Comparison of ENCODE assay signal across 8 cellular contexts in genomic region chr18:63320041-63320689, GRCh38. TPM values are rescaled to one million over a fixed set of nuclear protein-coding genes. Genes with fewer than 3 reads are reported as not detected.
A peak's percentile ranks its signal among the peaks of the same experiment; 100 is the strongest.
DNase-seq lines count a peak whose midpoint lies in the region; TF ChIP-seq lines count a peak whose summit lies in the region.

No MANE protein-coding gene starts in this region.

- under 1% methylated on average over 93 of the region's 94 CpGs for WGBS in thymus

- peak overlapping the region; percentile 76; the same call in 1 of the 2 replicates for H3K9ac ChIP-seq in ES-I3 (ENCODE audit: low read depth, low read length)

- H3K4me1 Mint-ChIP-seq in activated naive CD4-positive, alpha-beta T cell treated with anti-CD3 and anti-CD28 coated beads, Interleukin-2, amount 10 ng/mL, durations not matched to agents 7 days and 5 days: peaks cover 25% of the 10 kb centered on the region
- peaks cover 28% of the 10 kb centered on the region for H3K4me1 Mint-ChIP-seq in osteocyte (ENCODE audit: unreplicated experiment)

- peaks cover 34% of the 10 kb centered on the region for H3K36me3 Mint-ChIP-seq in activated naive CD4-positive, alpha-beta T cell treated with anti-CD3 and anti-CD28 coated beads, Interleukin-2, amount 10 ng/mL, durations not matched to agents 7 days and 5 days
- no peaks in the 10 kb centered on the region for H3K36me3 Mint-ChIP-seq in osteocyte (ENCODE audit: unreplicated experiment)

- H3K27me3 Mint-ChIP-seq in activated naive CD4-positive, alpha-beta T cell treated with anti-CD3 and anti-CD28 coated beads, Interleukin-2, amount 10 ng/mL, durations not matched to agents 7 days and 5 days: peaks cover 4% of the 10 kb centered on the region
- peaks cover 2% of the 10 kb centered on the region for H3K27me3 Mint-ChIP-seq in osteocyte (ENCODE audit: unreplicated experiment)

- H3K27ac ChIP-seq in thymus (ENCODE audit: low read depth): peak overlapping the region; percentile 81

- peak; percentile 25 for TF ChIP-seq CTCF in osteocyte (IDR thresholded peaks at IDR 0.05)

- H3K27me3 ChIP-seq in H7 (ENCODE audit: control insufficient read depth, insufficient read depth, low read length): peaks cover 28% of the 10 kb centered on the region
- no peaks in the 10 kb centered on the region for H3K27me3 ChIP-seq in thymus (ENCODE audit: control insufficient read depth, insufficient read depth)

- DNase-seq in H7 (peak; percentile 89), LoVo (ENCODE audit: low spot score) (peak; percentile 74), SK-N-DZ (ENCODE audit: low spot score) (peak; percentile 77), glomerular visceral epithelial cell (ENCODE audit: extremely low spot score) (peak; percentile 85), osteocyte (ENCODE audit: extremely low spot score, unreplicated experiment) (peak; percentile 86)
- DNase-seq in activated naive CD4-positive, alpha-beta T cell treated with anti-CD3 and anti-CD28 coated beads, Interleukin-2, amount 10 ng/mL, durations not matched to agents 7 days and 5 days: peak; percentile 93

- peak overlapping the region; percentile 89 for H3K27ac Mint-ChIP-seq in activated naive CD4-positive, alpha-beta T cell treated with anti-CD3 and anti-CD28 coated beads, Interleukin-2, amount 10 ng/mL, durations not matched to agents 7 days and 5 days
- no peak overlapping the region for H3K27ac Mint-ChIP-seq in osteocyte (ENCODE audit: unreplicated experiment)

- H3K36me3 ChIP-seq in ES-I3 (ENCODE audit: insufficient read depth, low read length) (no peaks in the 10 kb centered on the region), H7 (replicated peaks; ENCODE audit: control insufficient read depth, insufficient read depth, low read length) (no peaks in the 10 kb centered on the region), thymus (ENCODE audit: control insufficient read depth, insufficient read depth) (no peaks in the 10 kb centered on the region)

- H3K9me3 ChIP-seq in ES-I3 (ENCODE audit: control insufficient read depth, insufficient read depth, low read length): no peaks in the 10 kb centered on the region
- no peaks in the 10 kb centered on the region for H3K9me3 ChIP-seq in thymus (ENCODE audit: control insufficient read depth)

- H3K4me3 Mint-ChIP-seq in activated naive CD4-positive, alpha-beta T cell treated with anti-CD3 and anti-CD28 coated beads, Interleukin-2, amount 10 ng/mL, durations not matched to agents 7 days and 5 days: peak overlapping the region; percentile 85
- peak overlapping the region; percentile 74 for H3K4me3 Mint-ChIP-seq in osteocyte (ENCODE audit: unreplicated experiment)

- H3K9me3 Mint-ChIP-seq in activated naive CD4-positive, alpha-beta T cell treated with anti-CD3 and anti-CD28 coated beads, Interleukin-2, amount 10 ng/mL, durations not matched to agents 7 days and 5 days: no peaks in the 10 kb centered on the region
- H3K9me3 Mint-ChIP-seq in osteocyte (ENCODE audit: unreplicated experiment): no peaks in the 10 kb centered on the region

- H3K4me3 ChIP-seq in H7 (ENCODE audit: insufficient read depth, low read depth, low read length): peak overlapping the region; percentile 61
- H3K4me3 ChIP-seq in thymus (ENCODE audit: low read length): peak overlapping the region; percentile 84

- CTCF ChIA-PET in activated naive CD4-positive, alpha-beta T cell treated with anti-CD3 and anti-CD28 coated beads, Interleukin-2, amount 10 ng/mL, durations not matched to agents 7 days and 5 days (lab: Charles Lee): interaction anchor here (0.9 to 3.9 kb wide), 8 partner anchors 21 to 299 kb away, joined by 3 to 80 read pairs (median 14); no protein-coding TSS in a partner anchor

- H3K4me1 ChIP-seq in ES-I3 (ENCODE audit: insufficient read depth, low read length): peaks cover 4% of the 10 kb centered on the region
- peaks cover 12% of the 10 kb centered on the region for H3K4me1 ChIP-seq in thymus (ENCODE audit: control insufficient read depth, insufficient read depth, low read length)

RNA-seq across cellular contexts. Expression of gene BCL2, which starts 0.6 kb away (rescaled TPM):
- total RNA-seq in H7 (2014; rRNA removed; shearing (Covaris generic)): 0.81 and 1.8 TPM in 2 replicates
- polyA plus RNA-seq in SK-N-DZ (2014; cell fraction: cytosol; rRNA removed): 16.1 and 17.4 TPM in 2 replicates
- 6.6 and 7.0 TPM in 2 replicates for polyA plus RNA-seq in SK-N-DZ (2014; cell fraction: nucleus; rRNA removed)
- 2.5 and 3.2 TPM in 2 replicates for total RNA-seq in osteocyte
- 11.7 TPM for polyA plus RNA-seq in thymus

RNA-seq across cellular contexts. Expression of gene KDSR, which starts 46.8 kb away (rescaled TPM):
- total RNA-seq in H7 (2014; rRNA removed; shearing (Covaris generic)): 21.1 and 23.9 TPM in 2 replicates
- polyA plus RNA-seq in SK-N-DZ (2014; cell fraction: cytosol; rRNA removed): 11.3 and 21.7 TPM in 2 replicates
- 7.9 and 13.6 TPM in 2 replicates for polyA plus RNA-seq in SK-N-DZ (2014; cell fraction: nucleus; rRNA removed)
- 87.7 and 90.5 TPM in 2 replicates for total RNA-seq in osteocyte
- 28.0 TPM for polyA plus RNA-seq in thymus

Comparison
In these comparisons a context has a peak if more than half of its experiments do, and no peak if none do; other contexts are left out.
1. Peak in every context shown above with its lines: DNase-seq, H3K4me3 ChIP-seq and H3K27ac ChIP-seq.